ENCODE assay signal across 28 cellular contexts in genomic region chr6:15938086-15938485, GRCh38.
"Had no signal": no experiment of that assay in that cellular context is flagged by ENCODE, and none has a peak within 500 bp of the region (broad histone marks: within the 10 kb centered on the region; RNA-seq: fewer than 3 reads in every experiment).

No MANE protein-coding gene starts in this region.

- H3K36me3 Mint-ChIP-seq: stimulated activated memory B cell treated with anti-CD40 and anti-IgM and Interleukin-4, amounts not matched to agents 10 μg/mL and 1 μg/mL and 100 μg/mL, for 72 hours had no signal

- H3K36me3 ChIP-seq: stomach, suprapubic skin, thoracic aorta, thyroid gland, tibial artery, tibial nerve, transverse colon, upper lobe of left lung, upper lobe of right lung, uterus, vagina had no signal

- H3K27ac ChIP-seq: stomach, suprapubic skin, testis, thoracic aorta, thyroid gland, tibial artery, tibial nerve, transverse colon, upper lobe of left lung, upper lobe of right lung, uterus, vagina had no signal

- H3K4me1 ChIP-seq: stomach, suprapubic skin, testis, thyroid gland, tibial artery, tibial nerve, transverse colon, upper lobe of right lung, uterus had no signal

- H3K27me3 ChIP-seq: stomach, suprapubic skin, testis, thyroid gland, tibial artery, tibial nerve, transverse colon, upper lobe of left lung, upper lobe of right lung, uterus, vagina had no signal

- ATAC-seq: stimulated activated memory B cell treated with anti-CD40 and anti-IgM and Interleukin-4, amounts not matched to agents 10 μg/mL and 1 μg/mL and 100 μg/mL, for 72 hours; stimulated activated naive B cell treated with anti-CD40 and anti-IgM and Interleukin-4, amounts not matched to agents 10 μg/mL and 1 μg/mL and 100 μg/mL, for 72 hours; stimulated activated naive CD8-positive, alpha-beta T cell treated with anti-CD3 and anti-CD28 coated beads, Interleukin-15, amount 100 ng/mL, for 72 hours; stimulated activated naive CD8-positive, alpha-beta T cell treated with anti-CD3 and anti-CD28 coated beads, Interleukin-15, Interleukin-2, amounts not matched to agents 100 U/mL and 50 U/mL, for 24 hours; upper lobe of right lung had no signal

- H3K4me3 ChIP-seq: stomach, suprapubic skin, testis, thoracic aorta, thyroid gland, tibial artery, tibial nerve, transverse colon, upper lobe of left lung, upper lobe of right lung, uterus, vagina had no signal

- H3K27ac Mint-ChIP-seq: stimulated activated memory B cell treated with anti-CD40 and anti-IgM and Interleukin-4, amounts not matched to agents 10 μg/mL and 1 μg/mL and 100 μg/mL, for 72 hours; stimulated activated naive B cell treated with anti-CD40 and anti-IgM and Interleukin-4, amounts not matched to agents 10 μg/mL and 1 μg/mL and 100 μg/mL, for 72 hours; stimulated activated naive CD8-positive, alpha-beta T cell treated with anti-CD3 and anti-CD28 coated beads, Interleukin-15, amount 100 ng/mL, for 72 hours; stimulated activated naive CD8-positive, alpha-beta T cell treated with anti-CD3 and anti-CD28 coated beads, Interleukin-15, Interleukin-2, amounts not matched to agents 100 ng/mL and 50 ng/mL, for 24 hours; type B pancreatic cell had no signal

- H3K4me1 Mint-ChIP-seq: stimulated activated naive CD8-positive, alpha-beta T cell treated with anti-CD3 and anti-CD28 coated beads, Interleukin-15, amount 100 ng/mL, for 72 hours had no signal

- H3K4me3 Mint-ChIP-seq: stimulated activated memory B cell treated with anti-CD40 and anti-IgM and Interleukin-4, amounts not matched to agents 10 μg/mL and 1 μg/mL and 100 μg/mL, for 72 hours; stimulated activated naive B cell treated with anti-CD40 and anti-IgM and Interleukin-4, amounts not matched to agents 10 μg/mL and 1 μg/mL and 100 μg/mL, for 72 hours; stimulated activated naive CD8-positive, alpha-beta T cell treated with anti-CD3 and anti-CD28 coated beads, Interleukin-15, amount 100 ng/mL, for 72 hours; stimulated activated naive CD8-positive, alpha-beta T cell treated with anti-CD3 and anti-CD28 coated beads, Interleukin-15, Interleukin-2, amounts not matched to agents 100 ng/mL and 50 ng/mL, for 24 hours; type B pancreatic cell had no signal

- DNase-seq: stimulated activated CD4-positive, alpha-beta T cell treated with anti-CD3 and anti-CD28 coated beads, Interleukin-2, amount 100 ng/mL, for 48 hours; stimulated activated CD4-positive, alpha-beta T cell treated with anti-CD3 and anti-CD28 coated beads, Interleukin-4, amount 100 ng/mL, for 1 hour; stimulated activated CD4-positive, alpha-beta T cell treated with anti-CD3 and anti-CD28 coated beads, Interleukin-4, amount 100 ng/mL, for 24 hours; stimulated activated CD4-positive, alpha-beta T cell treated with anti-CD3 and anti-CD28 coated beads, Interleukin-4, amount 100 ng/mL, for 4 hours; stimulated activated CD8-positive, alpha-beta memory T cell treated with anti-CD3 and anti-CD28 coated beads, Interleukin-4, amount 100 ng/mL, for 48 hours; stimulated activated naive B cell treated with anti-CD40 and anti-IgM and Interleukin-4, amounts not matched to agents 10 μg/mL and 1 μg/mL and 100 μg/mL, for 72 hours; stimulated activated naive CD4-positive, alpha-beta T cell; stimulated activated naive CD4-positive, alpha-beta T cell treated with Interleukin-2 at 50 U/mL for 16 hours; stimulated activated naive CD8-positive, alpha-beta T cell treated with anti-CD3 and anti-CD28 coated beads, Interleukin-15, amount 100 ng/mL, for 72 hours; stimulated activated naive CD8-positive, alpha-beta T cell treated with anti-CD3 and anti-CD28 coated beads, Interleukin-15, Interleukin-2, amounts not matched to agents 100 U/mL and 50 U/mL, for 24 hours; stomach; substantia nigra; testis; thyroid gland; tibial artery; transverse colon; trophoblast cell; upper lobe of left lung; upper lobe of right lung; uterus had no signal

- H3K9me3 ChIP-seq: testis, thoracic aorta, thyroid gland, transverse colon, upper lobe of left lung, upper lobe of right lung, uterus, vagina had no signal

- FAIRE-seq: urothelium cell line had no signal
